In genomic region chr11:70455354-70455753, GRCh38 we compare ENCODE assay signal across 23 cellular contexts.
"Had no signal": no experiment of that assay in that cellular context is flagged by ENCODE, and none has a peak within 500 bp of the region (broad histone marks: within the 10 kb centered on the region; RNA-seq: fewer than 3 reads in every experiment).

No MANE protein-coding gene starts in this region.

- H3K27ac Mint-ChIP-seq: activated CD4-positive, alpha-beta memory T cell treated with anti-CD3 and anti-CD28 coated beads for 36 hours; activated CD4-positive, alpha-beta T cell treated with anti-CD3 and anti-CD28 coated beads, Interleukin-2, amount 10 ng/mL, durations not matched to agents 7 days and 5 days; activated naive CD8-positive, alpha-beta T cell treated with anti-CD3 and anti-CD28 coated beads for 36 hours had no signal

- H3K4me1 Mint-ChIP-seq: activated CD4-positive, alpha-beta T cell treated with anti-CD3 and anti-CD28 coated beads, Interleukin-2, amount 10 ng/mL, durations not matched to agents 7 days and 5 days; activated naive CD8-positive, alpha-beta T cell treated with anti-CD3 and anti-CD28 coated beads for 36 hours had no signal

- H2AFZ ChIP-seq: PC-9 had no signal

- H3K27ac ChIP-seq: PC-9 had no signal

- DNase-seq: activated CD4-positive, alpha-beta memory T cell treated with anti-CD3 and anti-CD28 coated beads for 36 hours; activated CD4-positive, alpha-beta T cell treated with anti-CD3 and anti-CD28 coated beads, Interleukin-2, amount 10 ng/mL, durations not matched to agents 7 days and 5 days; activated CD4-positive, CD25-positive, alpha-beta regulatory T cell; activated CD8-positive, alpha-beta memory T cell treated with anti-CD3 and anti-CD28 coated beads for 24 hours; activated effector memory CD4-positive, alpha-beta T cell treated with anti-CD3 and anti-CD28 coated beads, Interleukin-2, amount 50 U/mL, for 16 hours; activated naive CD4-positive, alpha-beta T cell treated with Interleukin-2 at 50 U/mL for 16 hours; activated naive CD8-positive, alpha-beta T cell treated with anti-CD3 and anti-CD28 coated beads for 36 hours; activated T-cell treated with anti-CD3 and anti-CD28 coated beads, Interleukin-2, amount 50 U/mL, for 4 hours; caudate nucleus; Karpas-422; MM.1S; NCI-H1105; NCI-H1436; NCI-H1694 treated with DMSO at 0.1 percent for 48 hours; NCI-H2029 treated with DMSO at 0.1 percent for 48 hours; NCI-H345; NCI-H510A; NCI-H69; PC-9; SIG-M5; T-helper 2 cell; T1000 had no signal

- H3K36me3 Mint-ChIP-seq: activated naive CD8-positive, alpha-beta T cell treated with anti-CD3 and anti-CD28 coated beads for 36 hours had no signal

- H3K4me3 ChIP-seq: PC-9 had no signal

- H3K4me2 ChIP-seq: PC-9 had no signal

- FAIRE-seq: TTC549 had no signal

- H3K4me3 Mint-ChIP-seq: activated CD4-positive, alpha-beta memory T cell treated with anti-CD3 and anti-CD28 coated beads for 36 hours; activated CD4-positive, alpha-beta T cell treated with anti-CD3 and anti-CD28 coated beads, Interleukin-2, amount 10 ng/mL, durations not matched to agents 7 days and 5 days; activated naive CD8-positive, alpha-beta T cell treated with anti-CD3 and anti-CD28 coated beads for 36 hours; activated T-cell treated with anti-CD3 and anti-CD28 coated beads, Interleukin-2, amount 50 U/mL, for 4 hours had no signal

- H3K27me3 Mint-ChIP-seq: activated CD4-positive, alpha-beta T cell treated with anti-CD3 and anti-CD28 coated beads, Interleukin-2, amount 10 ng/mL, durations not matched to agents 7 days and 5 days had no signal

- ATAC-seq: activated T-cell treated with anti-CD3 and anti-CD28 coated beads, Interleukin-2, amount 50 U/mL, for 4 hours had no signal
